8 cellular contexts compared by ENCODE assay signal in the genomic region with DNA sequence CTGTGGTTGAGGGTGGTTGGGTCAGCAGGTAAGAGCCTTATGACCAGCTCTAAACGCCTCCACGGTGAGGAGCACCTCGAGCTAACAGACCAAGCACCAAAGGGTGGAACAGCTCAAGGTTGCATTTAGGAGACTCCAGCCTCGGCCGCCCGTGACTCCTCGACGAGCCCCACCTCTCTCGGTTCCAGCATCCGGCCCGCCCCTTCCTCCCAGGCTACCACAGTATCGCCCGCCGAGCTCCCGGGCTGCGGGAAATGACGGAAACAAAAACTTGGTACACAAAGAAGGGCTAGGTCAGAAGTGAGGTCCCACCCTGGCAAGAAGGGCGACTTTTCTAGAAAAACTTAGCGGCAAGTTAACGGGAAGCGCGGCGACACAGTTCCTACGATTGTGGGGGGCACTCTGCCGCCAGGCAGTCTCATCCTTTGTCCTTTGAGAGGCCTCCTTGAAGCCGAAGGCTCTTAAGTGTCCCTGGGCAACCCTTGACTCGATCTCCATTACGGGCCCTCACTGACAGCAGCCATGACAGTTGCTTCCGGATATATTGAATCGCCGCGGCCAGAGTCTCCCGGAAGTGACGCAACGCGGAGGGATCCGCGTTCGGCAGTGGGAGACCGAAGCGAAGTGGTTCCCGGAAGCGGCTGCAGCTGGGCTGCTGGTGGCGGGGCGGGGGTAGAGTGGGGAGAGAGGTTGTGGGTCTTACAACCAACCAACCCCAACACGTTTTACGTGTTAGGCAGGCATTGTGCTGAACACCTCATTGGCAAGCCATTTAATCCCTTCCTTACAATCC. TPM values are rescaled to one million over a fixed set of nuclear protein-coding genes. Genes with fewer than 3 reads are reported as not detected.
A peak's percentile ranks its signal among the peaks of the same experiment; 100 is the strongest.
DNase-seq lines count a peak whose midpoint lies in the region; ATAC-seq and TF ChIP-seq lines count a peak whose summit lies in the region.

No MANE protein-coding gene starts in this region.

- peaks cover 15% of the 10 kb centered on the region for H3K9me3 Mint-ChIP-seq in activated T-helper 1 cell treated with anti-CD3 and anti-CD28 coated beads, Interleukin-12 subunit alpha, Interleukin-12 subunit beta, Interleukin-2, Interleukin-4 antibody, amounts not matched to agents 30 ng/mL and 10 ng/mL and 1 ng/mL, durations not matched to agents 14 hours and 24 hours and 36 hours

- H3K27me3 ChIP-seq in GM23248 (replicated peaks; ENCODE audit: insufficient read depth), result peaks cover 5% of the 10 kb centered on the region; the same call in 1 of the 2 replicates
- H3K27me3 ChIP-seq in thoracic aorta (replicated peaks; ENCODE audit: insufficient read depth), result no peaks in the 10 kb centered on the region

- peaks cover 18% of the 10 kb centered on the region for H3K27me3 Mint-ChIP-seq in activated T-helper 1 cell treated with anti-CD3 and anti-CD28 coated beads, Interleukin-12 subunit alpha, Interleukin-12 subunit beta, Interleukin-2, Interleukin-4 antibody, amounts not matched to agents 30 ng/mL and 10 ng/mL and 1 ng/mL, durations not matched to agents 14 hours and 24 hours and 36 hours (ENCODE audit: insufficient read depth)

- peaks cover 5% of the 10 kb centered on the region for H3K9me2 ChIP-seq in GM23248 (ENCODE audit: insufficient read depth)

- peak overlapping the region; percentile 93 for H3K9ac ChIP-seq in GM23248

- H3K9me3 ChIP-seq in GM23248 (ENCODE audit: low read depth) (no peaks in the 10 kb centered on the region), thoracic aorta (no peaks in the 10 kb centered on the region)

- peaks cover 14% of the 10 kb centered on the region for H3K4me1 Mint-ChIP-seq in activated T-helper 1 cell treated with anti-CD3 and anti-CD28 coated beads, Interleukin-12 subunit alpha, Interleukin-12 subunit beta, Interleukin-2, Interleukin-4 antibody, amounts not matched to agents 30 ng/mL and 10 ng/mL and 1 ng/mL, durations not matched to agents 14 hours and 24 hours and 36 hours (ENCODE audit: low read depth)

- peak; percentile 93 for ATAC-seq in omental fat pad (ENCODE audit: low FRiP score)
- ATAC-seq in thoracic aorta (ENCODE audit: insufficient number of reproducible peaks, low FRiP score, low read depth), result peak; percentile 95

- in situ Hi-C loops in GM23248 (cut with MboI), result no loop called here

- WGBS in GM23248 (ENCODE audit: low coverage in 1 of 2, low lambda C conversion rate in 2 of 2, missing lambda C conversion rate in 2 of 2), 2 experiments, result 1 to 3% methylated on average over 37 to 46 of the region's 47 CpGs

- H3K4me3 ChIP-seq in GM23248 (peak overlapping the region; percentile 91), fibroblast of mammary gland (ENCODE audit: control insufficient read depth, low read depth, low read length) (peak overlapping the region; percentile 91), thoracic aorta (peak overlapping the region; percentile 95)

- DNase-seq in Daoy (ENCODE audit: low read depth) (peak; percentile 93), GM23248 (peak; percentile 97), LHCN-M2 (ENCODE audit: low read depth) (peak; percentile 86), RKO (ENCODE audit: low spot score) (peak; percentile 95), fibroblast of mammary gland (ENCODE audit: low read depth) (peak; percentile 96), omental fat pad (ENCODE audit: low spot score) (peak; percentile 91), thoracic aorta (ENCODE audit: low spot score) (peak; percentile 86)
- peak; percentile 87 for DNase-seq in activated T-helper 1 cell treated with anti-CD3 and anti-CD28 coated beads, Interleukin-12 subunit alpha, Interleukin-12 subunit beta, Interleukin-2, Interleukin-4 antibody, amounts not matched to agents 30 ng/mL and 10 ng/mL and 1 ng/mL, durations not matched to agents 14 hours and 24 hours and 36 hours (ENCODE audit: low spot score)

- no peaks in the 10 kb centered on the region for H3K79me2 ChIP-seq in GM23248 (ENCODE audit: insufficient read depth)

- H3K4me1 ChIP-seq in GM23248 (ENCODE audit: insufficient read depth) (no peaks in the 10 kb centered on the region), thoracic aorta (ENCODE audit: control insufficient read depth in 1 of 2, low read depth in 2 of 2) (no peaks in the 10 kb centered on the region)

- no peaks in the 10 kb centered on the region for H4K20me1 ChIP-seq in GM23248 (ENCODE audit: insufficient read depth)

- intact Hi-C loops in activated T-helper 1 cell treated with anti-CD3 and anti-CD28 coated beads, Interleukin-12 subunit alpha, Interleukin-12 subunit beta, Interleukin-2, Interleukin-4 antibody, amounts not matched to agents 30 ng/mL and 10 ng/mL and 1 ng/mL, durations not matched to agents 14 hours and 24 hours and 36 hours (cut with micrococcal nuclease), result loop anchor here (1.0 kb wide), 5 partner anchors 17 to 396 kb away; a partner anchor contains a TSS

- TF ChIP-seq CTCF in fibroblast of mammary gland (conservative IDR thresholded peaks at IDR 0.05; ENCODE audit: control insufficient read depth, insufficient read depth, low read depth, low read length) (no peak), omental fat pad (IDR thresholded peaks at IDR 0.05) (no peak), thoracic aorta (IDR thresholded peaks at IDR 0.05) (no peak)

- H3F3A ChIP-seq in GM23248 (ENCODE audit: insufficient read depth), result no peaks in the 10 kb centered on the region; the same call in 1 of the 2 replicates

- no peaks in the 10 kb centered on the region for H3K36me3 ChIP-seq in GM23248 (ENCODE audit: low read depth)
- H3K36me3 ChIP-seq in thoracic aorta, result no peaks in the 10 kb centered on the region

- H2AFZ ChIP-seq in GM23248, result peak overlapping the region; percentile 99

- peak overlapping the region; percentile 93 for H3K27ac Mint-ChIP-seq in activated T-helper 1 cell treated with anti-CD3 and anti-CD28 coated beads, Interleukin-12 subunit alpha, Interleukin-12 subunit beta, Interleukin-2, Interleukin-4 antibody, amounts not matched to agents 30 ng/mL and 10 ng/mL and 1 ng/mL, durations not matched to agents 14 hours and 24 hours and 36 hours

- H3K27ac ChIP-seq in GM23248 (peak overlapping the region; percentile 95), thoracic aorta (peak overlapping the region; percentile 87)

- peak overlapping the region; percentile 84 for H3K4me2 ChIP-seq in GM23248 (ENCODE audit: unreplicated experiment)

- H3K4me3 Mint-ChIP-seq in activated T-helper 1 cell treated with anti-CD3 and anti-CD28 coated beads, Interleukin-12 subunit alpha, Interleukin-12 subunit beta, Interleukin-2, Interleukin-4 antibody, amounts not matched to agents 30 ng/mL and 10 ng/mL and 1 ng/mL, durations not matched to agents 14 hours and 24 hours and 36 hours, result peak overlapping the region; percentile 90

- H3K36me3 Mint-ChIP-seq in activated T-helper 1 cell treated with anti-CD3 and anti-CD28 coated beads, Interleukin-12 subunit alpha, Interleukin-12 subunit beta, Interleukin-2, Interleukin-4 antibody, amounts not matched to agents 30 ng/mL and 10 ng/mL and 1 ng/mL, durations not matched to agents 14 hours and 24 hours and 36 hours (ENCODE audit: low read depth), result peaks cover 6% of the 10 kb centered on the region

RNA-seq across cellular contexts. Expression of a gene that starts 40.2 kb away (rescaled TPM):
- 6.6 and 9.4 TPM in 2 replicates for total RNA-seq in Daoy (2014; rRNA removed; shearing (Covaris generic))
- total RNA-seq in GM23248 (2014; rRNA removed; shearing (Covaris generic)), result 8.9 and 11.3 TPM in 2 replicates
- polyA plus RNA-seq in GM23248 (2016; fragmentation: Nextera tagmentation; extraction: Ambion mirVana), result 6.2 and 6.8 TPM in 2 replicates
- total RNA-seq in LHCN-M2 (2014; rRNA removed) (9.6 and 10.0 TPM in 2 replicates), omental fat pad (10 to 100 TPM; 12.3 to 31.8 (median 16.4) TPM), thoracic aorta (10 to 100 TPM; 13.9 to 31.6 TPM)
- 1.3 TPM for polyA plus RNA-seq in LHCN-M2 (2012)
- total RNA-seq in activated T-helper 1 cell treated with anti-CD3 and anti-CD28 coated beads, Interleukin-12 subunit alpha, Interleukin-12 subunit beta, Interleukin-2, Interleukin-4 antibody, amounts not matched to agents 30 ng/mL and 10 ng/mL and 1 ng/mL, durations not matched to agents 14 hours and 24 hours and 36 hours, result 14.3 and 16.2 TPM in 2 replicates

RNA-seq across cellular contexts. Expression of a gene that starts 46.5 kb away (rescaled TPM):
- total RNA-seq in Daoy (2014; rRNA removed; shearing (Covaris generic)), result 4.7 and 5.8 TPM in 2 replicates
- total RNA-seq in GM23248 (2014; rRNA removed; shearing (Covaris generic)), result 1.3 and 2.7 TPM in 2 replicates
- 2.9 and 3.7 TPM in 2 replicates for polyA plus RNA-seq in GM23248 (2016; fragmentation: Nextera tagmentation; extraction: Ambion mirVana)
- total RNA-seq in LHCN-M2 (2014; rRNA removed), result 2.1 and 5.0 TPM in 2 replicates
- 1.6 TPM for polyA plus RNA-seq in LHCN-M2 (2012)
- 9.7 and 10.2 TPM in 2 replicates for total RNA-seq in activated T-helper 1 cell treated with anti-CD3 and anti-CD28 coated beads, Interleukin-12 subunit alpha, Interleukin-12 subunit beta, Interleukin-2, Interleukin-4 antibody, amounts not matched to agents 30 ng/mL and 10 ng/mL and 1 ng/mL, durations not matched to agents 14 hours and 24 hours and 36 hours
- total RNA-seq in omental fat pad, result 10 to 100 TPM in 1 of 4 donors, 1 to 10 TPM in 3; 3.8 to 12.1 (median 5.1) TPM
- total RNA-seq in thoracic aorta, result 1 to 10 TPM; 6.5 to 8.8 TPM

Comparison
In these comparisons a context has a peak if more than half of its experiments do, and no peak if none do; other contexts are left out.
1. Peak in every context shown above with its lines: DNase-seq, ATAC-seq, H3K4me3 ChIP-seq and H3K27ac ChIP-seq.